Comparison of ENCODE assay signal across 35 cellular contexts in genomic region chr1:240274569-240274968, GRCh38.
"Had no signal": no experiment of that assay in that cellular context is flagged by ENCODE, and none has a peak within 500 bp of the region (broad histone marks: within the 10 kb centered on the region; RNA-seq: fewer than 3 reads in every experiment).

No MANE protein-coding gene starts in this region.

- H3K27me3 ChIP-seq: MG63 had no signal

- H3K4me3 ChIP-seq: MG63 had no signal

- DNase-seq: Kasumi-1, MG63, MM.1S, MV-4-11, NCI-H1048, NCI-H1092, NCI-H1092 treated with DMSO at 0.1 percent for 48 hours, NCI-H1105, NCI-H1105 treated with DMSO at 0.1 percent for 48 hours, NCI-H1417, NCI-H1417 treated with DMSO at 0.1 percent for 48 hours, NCI-H1436, NCI-H1436 treated with DMSO at 0.1 percent for 48 hours, NCI-H146, NCI-H1694, NCI-H1694 treated with DMSO at 0.1 percent for 48 hours, NCI-H187, NCI-H187 treated with DMSO at 0.1 percent for 48 hours, NCI-H1930, NCI-H2029, NCI-H2029 treated with DMSO at 0.1 percent for 48 hours, NCI-H2081, NCI-H2081 treated with DMSO at 0.1 percent for 48 hours, NCI-H2107, NCI-H2171, NCI-H2171 treated with DMSO at 0.1 percent for 48 hours, NCI-H2227 treated with DMSO at 0.1 percent for 48 hours, NCI-H226, NCI-H345, NCI-H446, NCI-H446 treated with DMSO at 0.1 percent for 48 hours, NCI-H510A, NCI-H510A treated with DMSO at 0.1 percent for 48 hours, NCI-H524, NCI-H524 treated with DMSO at 0.1 percent for 48 hours had no signal
